In the genomic region with DNA sequence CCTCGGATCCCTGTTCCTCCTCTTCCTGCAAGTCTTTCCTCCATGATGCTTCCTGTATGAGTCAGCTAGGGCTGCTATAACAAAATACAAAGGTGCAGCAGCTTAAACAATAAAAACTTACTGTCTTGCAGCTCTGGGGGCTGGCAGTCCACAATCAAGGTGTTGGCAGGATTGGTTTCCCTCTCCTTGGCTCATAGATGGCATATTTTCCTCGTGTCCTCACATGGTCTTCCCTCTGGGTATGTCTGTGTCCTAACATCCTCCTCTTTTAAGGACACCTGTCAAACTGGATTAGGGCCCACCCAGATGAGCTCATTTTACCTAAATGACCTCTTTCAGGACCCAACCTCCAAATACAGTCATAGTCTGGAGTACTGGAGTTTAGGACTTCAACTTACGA, we compare ENCODE assay signal across 24 cellular contexts.
DNase-seq lines count a peak whose midpoint lies in the region; ATAC-seq, FAIRE-seq and TF ChIP-seq lines count a peak whose summit lies in the region.
"Had no signal": no experiment of that assay in that cellular context is flagged by ENCODE, and none has a peak within 500 bp of the region (broad histone marks: within the 10 kb centered on the region; RNA-seq: fewer than 3 reads in every experiment).

No MANE protein-coding gene starts in this region.

- H3K4me1 ChIP-seq in keratinocyte (ENCODE audit: control insufficient read depth, extremely low read depth, insufficient read depth, low read length) (peaks cover 13% of the 10 kb centered on the region), small intestine (ENCODE audit: control insufficient read depth in 2 of 2, insufficient read depth in 1 of 2, low read depth in 1 of 2, low read length in 1 of 2) (no peaks in the 10 kb centered on the region)

- H3K4me2 ChIP-seq in keratinocyte (ENCODE audit: control insufficient read depth, extremely low read depth, insufficient read depth, low read depth, low read length) = peak overlapping the region; percentile 44

- no peaks in the 10 kb centered on the region for H3K27me3 Mint-ChIP-seq in activated T-helper 2 cell treated with anti-CD3 and anti-CD28 coated beads, Interferon-gamma antibody, Interleukin-2, Interleukin-4, amounts not matched to agents 10 μg/mL and 5 μg/mL and 100 μg/mL, durations not matched to agents 14 hours and 24 hours and 36 hours (ENCODE audit: low read depth)
- no peaks in the 10 kb centered on the region for H3K27me3 Mint-ChIP-seq in chondrocyte (ENCODE audit: low read depth)
- H3K27me3 Mint-ChIP-seq: CD4-positive, CD25-positive, alpha-beta regulatory T cell had no signal

- H4K20me1 ChIP-seq in keratinocyte (ENCODE audit: control insufficient read depth, extremely low read depth, insufficient read depth, low read length) = no peaks in the 10 kb centered on the region

- peaks cover 4% of the 10 kb centered on the region for H3K36me3 Mint-ChIP-seq in activated T-helper 2 cell treated with anti-CD3 and anti-CD28 coated beads, Interferon-gamma antibody, Interleukin-2, Interleukin-4, amounts not matched to agents 10 μg/mL and 5 μg/mL and 100 μg/mL, durations not matched to agents 14 hours and 24 hours and 36 hours (ENCODE audit: low read depth)
- H3K36me3 Mint-ChIP-seq in chondrocyte (ENCODE audit: low read depth) = no peaks in the 10 kb centered on the region

- CTCF ChIA-PET in RWPE1 (lab: Yijun Ruan, JAX) = interaction anchor here (0.8 kb wide), 1 partner anchor 8 kb away, joined by 3 read pairs; no protein-coding TSS in a partner anchor

- H3K9me1 ChIP-seq in keratinocyte (ENCODE audit: control insufficient read depth, extremely low read depth, insufficient read depth, low read length) = no peaks in the 10 kb centered on the region

- peaks cover 23% of the 10 kb centered on the region for H3K4me1 Mint-ChIP-seq in activated T-helper 2 cell treated with anti-CD3 and anti-CD28 coated beads, Interferon-gamma antibody, Interleukin-2, Interleukin-4, amounts not matched to agents 10 μg/mL and 5 μg/mL and 100 μg/mL, durations not matched to agents 14 hours and 24 hours and 36 hours (ENCODE audit: low read depth)
- no peaks in the 10 kb centered on the region for H3K4me1 Mint-ChIP-seq in chondrocyte (ENCODE audit: low read depth)
- H3K4me1 Mint-ChIP-seq: CD4-positive, CD25-positive, alpha-beta regulatory T cell had no signal

- no peak overlapping the region for H3K4me3 ChIP-seq in keratinocyte (ENCODE audit: control insufficient read depth in 2 of 3, extremely low read depth in 1 of 3, insufficient read depth in 2 of 3, low read depth in 1 of 3, low read length in 3 of 3)
- no peak overlapping the region for H3K4me3 ChIP-seq in small intestine (ENCODE audit: low read depth in 1 of 2, low read length in 2 of 2)
- H3K4me3 ChIP-seq: GM23248 had no signal

- intact Hi-C loops in activated T-helper 2 cell treated with anti-CD3 and anti-CD28 coated beads, Interferon-gamma antibody, Interleukin-2, Interleukin-4, amounts not matched to agents 10 μg/mL and 5 μg/mL and 100 μg/mL, durations not matched to agents 14 hours and 24 hours and 36 hours (cut with micrococcal nuclease) = loop anchor here (1.0 to 10.0 kb wide), 3 partner anchors 13 to 736 kb away; no protein-coding TSS in a partner anchor

- 41 to 66% (median 50%) methylated on average over 3 of the region's 3 CpGs for WGBS in small intestine, 3 donors

- no peaks in the 10 kb centered on the region for H3K9me3 Mint-ChIP-seq in activated T-helper 2 cell treated with anti-CD3 and anti-CD28 coated beads, Interferon-gamma antibody, Interleukin-2, Interleukin-4, amounts not matched to agents 10 μg/mL and 5 μg/mL and 100 μg/mL, durations not matched to agents 14 hours and 24 hours and 36 hours
- peaks cover 12% of the 10 kb centered on the region for H3K9me3 Mint-ChIP-seq in chondrocyte (ENCODE audit: low read depth)

- H3K27me3 ChIP-seq in keratinocyte (ENCODE audit: control insufficient read depth, extremely low read depth, insufficient read depth, low read length) (no peaks in the 10 kb centered on the region), small intestine (ENCODE audit: control insufficient read depth in 2 of 2, insufficient read depth in 2 of 2, low read length in 2 of 2) (no peaks in the 10 kb centered on the region)

- no peak for ATAC-seq in GM18868 (IDR thresholded peaks at IDR 0.05; ENCODE audit: unreplicated experiment)
- ATAC-seq: HepG2 had no signal

- H3K9ac ChIP-seq in keratinocyte (ENCODE audit: control insufficient read depth, extremely low read depth, insufficient read depth, low read length) = no peak overlapping the region
- H3K9ac ChIP-seq: GM23248 had no signal

- no peak overlapping the region for H2AFZ ChIP-seq in keratinocyte (ENCODE audit: control insufficient read depth, low read length)
- H2AFZ ChIP-seq: GM23248 had no signal

- dilution Hi-C loops in keratinocyte (cut with MboI; ENCODE audit: extremely low pct_ligation_motif_present, low sequenced_read_pairs) = no loop called here

- H3K36me3 ChIP-seq in keratinocyte (ENCODE audit: control insufficient read depth in 2 of 2, extremely low read depth in 1 of 2, insufficient read depth in 2 of 2, low read length in 2 of 2) (no peaks in the 10 kb centered on the region), small intestine (ENCODE audit: control insufficient read depth in 2 of 2, insufficient read depth in 2 of 2, low read length in 2 of 2) (no peaks in the 10 kb centered on the region)

- H3K27ac ChIP-seq in RWPE1 = peak overlapping the region; percentile 86
- peak overlapping the region; percentile 81 for H3K27ac ChIP-seq in epithelial cell of prostate
- peak overlapping the region; percentile 17 for H3K27ac ChIP-seq in keratinocyte (ENCODE audit: control insufficient read depth, insufficient read depth, low read length)
- H3K27ac ChIP-seq in small intestine (ENCODE audit: low read depth in 1 of 2, low read length in 1 of 2) = no peak overlapping the region
- H3K27ac ChIP-seq: GM23248, HL-60 had no signal

- DNase-seq in RWPE1 (ENCODE audit: low spot score) (no peak), epithelial cell of prostate (ENCODE audit: low read depth, low spot score) (no peak), keratinocyte (ENCODE audit: low read depth, low spot score) (no peak), small intestine (no peak), chondrocyte (ENCODE audit: low spot score) (no peak)
- no peak for DNase-seq in activated T-helper 2 cell treated with anti-CD3 and anti-CD28 coated beads, Interferon-gamma antibody, Interleukin-2, Interleukin-4, amounts not matched to agents 10 μg/mL and 5 μg/mL and 100 μg/mL, durations not matched to agents 14 hours and 24 hours and 36 hours (ENCODE audit: low spot score)
- DNase-seq: EL, GF-D8, GM23248, H9, HFFc6, KBM-7, MM.1S, NCI-H1048, NCI-H1417 treated with DMSO at 0.1 percent for 48 hours, NCI-H187, NCI-H446, NCI-H526, SHP77 treated with DMSO at 0.1 percent for 48 hours had no signal

- H3K4me3 Mint-ChIP-seq in activated T-helper 2 cell treated with anti-CD3 and anti-CD28 coated beads, Interferon-gamma antibody, Interleukin-2, Interleukin-4, amounts not matched to agents 10 μg/mL and 5 μg/mL and 100 μg/mL, durations not matched to agents 14 hours and 24 hours and 36 hours (ENCODE audit: low read depth) = no peak overlapping the region
- H3K4me3 Mint-ChIP-seq in chondrocyte (ENCODE audit: unreplicated experiment) = no peak overlapping the region
- H3K4me3 Mint-ChIP-seq: CD4-positive, CD25-positive, alpha-beta regulatory T cell; H9; HFFc6 had no signal

- no peaks in the 10 kb centered on the region for H3K79me2 ChIP-seq in keratinocyte (ENCODE audit: control insufficient read depth, insufficient read depth, low read length)

- no peak for TF ChIP-seq CTCF in RWPE1 (conservative IDR thresholded peaks at IDR 0.05; ENCODE audit: low read depth)
- no peak for TF ChIP-seq CTCF in keratinocyte (optimal IDR thresholded peaks at IDR 0.05 in 1 of 3, IDR thresholded peaks at IDR 0.05 in 1 of 3, conservative IDR thresholded peaks at IDR 0.05 in 1 of 3; ENCODE audit: extremely low read depth in 1 of 3, insufficient read depth in 2 of 3, low read length in 3 of 3)
- TF ChIP-seq CTCF in chondrocyte (IDR thresholded peaks at IDR 0.05) = no peak

- peak overlapping the region; percentile 76 for H3K27ac Mint-ChIP-seq in activated T-helper 2 cell treated with anti-CD3 and anti-CD28 coated beads, Interferon-gamma antibody, Interleukin-2, Interleukin-4, amounts not matched to agents 10 μg/mL and 5 μg/mL and 100 μg/mL, durations not matched to agents 14 hours and 24 hours and 36 hours
- H3K27ac Mint-ChIP-seq in chondrocyte (ENCODE audit: unreplicated experiment) = no peak overlapping the region
- H3K27ac Mint-ChIP-seq: CD4-positive, CD25-positive, alpha-beta regulatory T cell; H9; HFFc6 had no signal

- FAIRE-seq in keratinocyte (lab: Jason Lieb, UNC) (no peak), small intestine (lab: Jason Lieb, UNC) (no peak)
- FAIRE-seq: GM19239, HepG2 had no signal

- H3K9me3 ChIP-seq in keratinocyte (ENCODE audit: control insufficient read depth, low read depth, low read length) (no peaks in the 10 kb centered on the region), small intestine (ENCODE audit: control insufficient read depth, low read depth) (no peaks in the 10 kb centered on the region)

- POLR2A ChIA-PET in RWPE1 (lab: Yijun Ruan, JAX; ENCODE audit: low non-redundant PET) = no interaction called here

Comparison
In these comparisons a context has a peak if more than half of its experiments do, and no peak if none do; other contexts are left out.
1. H3K27ac ChIP-seq: peak in RWPE1 (single experiment), epithelial cell of prostate (single experiment) and keratinocyte (single experiment); none in small intestine (0 of 2).